2 cellular contexts compared by ENCODE assay signal in the genomic region with DNA sequence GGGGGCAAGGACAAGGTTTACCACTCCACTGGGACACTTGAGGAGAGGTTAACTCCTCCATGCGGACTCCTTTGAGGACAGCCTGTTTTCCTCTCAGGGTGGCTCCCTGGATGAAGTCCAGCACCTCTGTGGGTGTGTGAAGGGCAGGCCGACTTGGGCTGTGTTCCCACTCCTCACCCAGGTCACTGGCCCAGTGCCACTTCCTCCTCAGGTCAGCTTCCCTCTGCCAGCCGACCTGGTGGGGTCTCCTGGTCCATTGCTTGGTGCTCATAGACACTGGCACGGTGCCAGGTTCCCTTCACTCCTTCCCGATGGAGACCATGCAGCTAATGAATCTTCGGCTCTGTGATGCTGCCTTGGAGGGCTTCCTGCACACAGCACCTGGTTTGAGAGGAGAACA.
TF ChIP-seq lines count a peak whose summit lies in the region.

No MANE protein-coding gene starts in this region.

TF ChIP-seq in HepG2, 621 proteins besides CTCF, POLR2A, EP300 and RAD21 (continued from another document):
- TF ChIP-seq, protein P1, sequence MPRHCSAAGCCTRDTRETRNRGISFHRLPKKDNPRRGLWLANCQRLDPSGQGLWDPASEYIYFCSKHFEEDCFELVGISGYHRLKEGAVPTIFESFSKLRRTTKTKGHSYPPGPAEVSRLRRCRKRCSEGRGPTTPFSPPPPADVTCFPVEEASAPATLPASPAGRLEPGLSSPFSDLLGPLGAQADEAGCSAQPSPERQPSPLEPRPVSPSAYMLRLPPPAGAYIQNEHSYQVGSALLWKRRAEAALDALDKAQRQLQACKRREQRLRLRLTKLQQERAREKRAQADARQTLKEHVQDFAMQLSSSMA (CRISPR knock-in tag; IDR thresholded peaks at IDR 0.05) = no peak
- TF ChIP-seq, protein P2, sequence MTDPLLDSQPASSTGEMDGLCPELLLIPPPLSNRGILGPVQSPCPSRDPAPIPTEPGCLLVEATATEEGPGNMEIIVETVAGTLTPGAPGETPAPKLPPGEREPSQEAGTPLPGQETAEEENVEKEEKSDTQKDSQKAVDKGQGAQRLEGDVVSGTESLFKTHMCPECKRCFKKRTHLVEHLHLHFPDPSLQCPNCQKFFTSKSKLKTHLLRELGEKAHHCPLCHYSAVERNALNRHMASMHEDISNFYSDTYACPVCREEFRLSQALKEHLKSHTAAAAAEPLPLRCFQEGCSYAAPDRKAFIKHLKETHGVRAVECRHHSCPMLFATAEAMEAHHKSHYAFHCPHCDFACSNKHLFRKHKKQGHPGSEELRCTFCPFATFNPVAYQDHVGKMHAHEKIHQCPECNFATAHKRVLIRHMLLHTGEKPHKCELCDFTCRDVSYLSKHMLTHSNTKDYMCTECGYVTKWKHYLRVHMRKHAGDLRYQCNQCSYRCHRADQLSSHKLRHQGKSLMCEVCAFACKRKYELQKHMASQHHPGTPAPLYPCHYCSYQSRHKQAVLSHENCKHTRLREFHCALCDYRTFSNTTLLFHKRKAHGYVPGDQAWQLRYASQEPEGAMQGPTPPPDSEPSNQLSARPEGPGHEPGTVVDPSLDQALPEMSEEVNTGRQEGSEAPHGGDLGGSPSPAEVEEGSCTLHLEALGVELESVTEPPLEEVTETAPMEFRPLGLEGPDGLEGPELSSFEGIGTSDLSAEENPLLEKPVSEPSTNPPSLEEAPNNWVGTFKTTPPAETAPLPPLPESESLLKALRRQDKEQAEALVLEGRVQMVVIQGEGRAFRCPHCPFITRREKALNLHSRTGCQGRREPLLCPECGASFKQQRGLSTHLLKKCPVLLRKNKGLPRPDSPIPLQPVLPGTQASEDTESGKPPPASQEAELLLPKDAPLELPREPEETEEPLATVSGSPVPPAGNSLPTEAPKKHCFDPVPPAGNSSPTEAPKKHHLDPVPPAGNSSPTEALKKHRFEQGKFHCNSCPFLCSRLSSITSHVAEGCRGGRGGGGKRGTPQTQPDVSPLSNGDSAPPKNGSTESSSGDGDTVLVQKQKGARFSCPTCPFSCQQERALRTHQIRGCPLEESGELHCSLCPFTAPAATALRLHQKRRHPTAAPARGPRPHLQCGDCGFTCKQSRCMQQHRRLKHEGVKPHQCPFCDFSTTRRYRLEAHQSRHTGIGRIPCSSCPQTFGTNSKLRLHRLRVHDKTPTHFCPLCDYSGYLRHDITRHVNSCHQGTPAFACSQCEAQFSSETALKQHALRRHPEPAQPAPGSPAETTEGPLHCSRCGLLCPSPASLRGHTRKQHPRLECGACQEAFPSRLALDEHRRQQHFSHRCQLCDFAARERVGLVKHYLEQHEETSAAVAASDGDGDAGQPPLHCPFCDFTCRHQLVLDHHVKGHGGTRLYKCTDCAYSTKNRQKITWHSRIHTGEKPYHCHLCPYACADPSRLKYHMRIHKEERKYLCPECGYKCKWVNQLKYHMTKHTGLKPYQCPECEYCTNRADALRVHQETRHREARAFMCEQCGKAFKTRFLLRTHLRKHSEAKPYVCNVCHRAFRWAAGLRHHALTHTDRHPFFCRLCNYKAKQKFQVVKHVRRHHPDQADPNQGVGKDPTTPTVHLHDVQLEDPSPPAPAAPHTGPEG (CRISPR knock-in tag; IDR thresholded peaks at IDR 0.05) = no peak
- TF ChIP-seq ZNF768 (CRISPR knock-in tag; IDR thresholded peaks at IDR 0.05) = no peak
- TF ChIP-seq ZKSCAN8 (CRISPR knock-in tag; IDR thresholded peaks at IDR 0.05; ENCODE audit: borderline replicate concordance) = no peak
- no peak for TF ChIP-seq SMC3 (IDR thresholded peaks at IDR 0.05; ENCODE audit: low read length)

TF ChIP-seq in K562, 482 proteins besides CTCF, POLR2A, EP300 and RAD21 (continued from another document):
- TF ChIP-seq, protein P3, sequence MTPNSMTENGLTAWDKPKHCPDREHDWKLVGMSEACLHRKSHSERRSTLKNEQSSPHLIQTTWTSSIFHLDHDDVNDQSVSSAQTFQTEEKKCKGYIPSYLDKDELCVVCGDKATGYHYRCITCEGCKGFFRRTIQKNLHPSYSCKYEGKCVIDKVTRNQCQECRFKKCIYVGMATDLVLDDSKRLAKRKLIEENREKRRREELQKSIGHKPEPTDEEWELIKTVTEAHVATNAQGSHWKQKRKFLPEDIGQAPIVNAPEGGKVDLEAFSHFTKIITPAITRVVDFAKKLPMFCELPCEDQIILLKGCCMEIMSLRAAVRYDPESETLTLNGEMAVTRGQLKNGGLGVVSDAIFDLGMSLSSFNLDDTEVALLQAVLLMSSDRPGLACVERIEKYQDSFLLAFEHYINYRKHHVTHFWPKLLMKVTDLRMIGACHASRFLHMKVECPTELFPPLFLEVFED (CRISPR knock-in tag; conservative IDR thresholded peaks at IDR 0.05) = no peak
- TF ChIP-seq ARNT (IDR thresholded peaks at IDR 0.05) (no peak), NFIC (IDR thresholded peaks at IDR 0.05) (peak; percentile 87), HOXB6 (CRISPR knock-in tag; IDR thresholded peaks at IDR 0.05; ENCODE audit: borderline replicate concordance) (no peak), NFIX (CRISPR knock-in tag; IDR thresholded peaks at IDR 0.05; ENCODE audit: low read depth) (peak; percentile 61; the same call in 1 of the 2 replicates), ELF4 (CRISPR knock-in tag; IDR thresholded peaks at IDR 0.05) (no peak)
- TF ChIP-seq, protein P4, sequence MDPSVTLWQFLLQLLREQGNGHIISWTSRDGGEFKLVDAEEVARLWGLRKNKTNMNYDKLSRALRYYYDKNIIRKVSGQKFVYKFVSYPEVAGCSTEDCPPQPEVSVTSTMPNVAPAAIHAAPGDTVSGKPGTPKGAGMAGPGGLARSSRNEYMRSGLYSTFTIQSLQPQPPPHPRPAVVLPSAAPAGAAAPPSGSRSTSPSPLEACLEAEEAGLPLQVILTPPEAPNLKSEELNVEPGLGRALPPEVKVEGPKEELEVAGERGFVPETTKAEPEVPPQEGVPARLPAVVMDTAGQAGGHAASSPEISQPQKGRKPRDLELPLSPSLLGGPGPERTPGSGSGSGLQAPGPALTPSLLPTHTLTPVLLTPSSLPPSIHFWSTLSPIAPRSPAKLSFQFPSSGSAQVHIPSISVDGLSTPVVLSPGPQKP (CRISPR knock-in tag; IDR thresholded peaks at IDR 0.05) = no peak
- TF ChIP-seq, protein P5, sequence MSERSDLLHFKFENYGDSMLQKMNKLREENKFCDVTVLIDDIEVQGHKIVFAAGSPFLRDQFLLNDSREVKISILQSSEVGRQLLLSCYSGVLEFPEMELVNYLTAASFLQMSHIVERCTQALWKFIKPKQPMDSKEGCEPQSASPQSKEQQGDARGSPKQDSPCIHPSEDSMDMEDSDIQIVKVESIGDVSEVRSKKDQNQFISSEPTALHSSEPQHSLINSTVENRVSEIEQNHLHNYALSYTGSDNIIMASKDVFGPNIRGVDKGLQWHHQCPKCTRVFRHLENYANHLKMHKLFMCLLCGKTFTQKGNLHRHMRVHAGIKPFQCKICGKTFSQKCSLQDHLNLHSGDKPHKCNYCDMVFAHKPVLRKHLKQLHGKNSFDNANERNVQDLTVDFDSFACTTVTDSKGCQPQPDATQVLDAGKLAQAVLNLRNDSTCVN (CRISPR knock-in tag; IDR thresholded peaks at IDR 0.05) = no peak
- TF ChIP-seq, protein P6, sequence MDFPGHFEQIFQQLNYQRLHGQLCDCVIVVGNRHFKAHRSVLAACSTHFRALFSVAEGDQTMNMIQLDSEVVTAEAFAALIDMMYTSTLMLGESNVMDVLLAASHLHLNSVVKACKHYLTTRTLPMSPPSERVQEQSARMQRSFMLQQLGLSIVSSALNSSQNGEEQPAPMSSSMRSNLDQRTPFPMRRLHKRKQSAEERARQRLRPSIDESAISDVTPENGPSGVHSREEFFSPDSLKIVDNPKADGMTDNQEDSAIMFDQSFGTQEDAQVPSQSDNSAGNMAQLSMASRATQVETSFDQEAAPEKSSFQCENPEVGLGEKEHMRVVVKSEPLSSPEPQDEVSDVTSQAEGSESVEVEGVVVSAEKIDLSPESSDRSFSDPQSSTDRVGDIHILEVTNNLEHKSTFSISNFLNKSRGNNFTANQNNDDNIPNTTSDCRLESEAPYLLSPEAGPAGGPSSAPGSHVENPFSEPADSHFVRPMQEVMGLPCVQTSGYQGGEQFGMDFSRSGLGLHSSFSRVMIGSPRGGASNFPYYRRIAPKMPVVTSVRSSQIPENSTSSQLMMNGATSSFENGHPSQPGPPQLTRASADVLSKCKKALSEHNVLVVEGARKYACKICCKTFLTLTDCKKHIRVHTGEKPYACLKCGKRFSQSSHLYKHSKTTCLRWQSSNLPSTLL (IDR thresholded peaks at IDR 0.05) = no peak
